Comparison of ENCODE assay signal across 1 cellular context in the genomic region with DNA sequence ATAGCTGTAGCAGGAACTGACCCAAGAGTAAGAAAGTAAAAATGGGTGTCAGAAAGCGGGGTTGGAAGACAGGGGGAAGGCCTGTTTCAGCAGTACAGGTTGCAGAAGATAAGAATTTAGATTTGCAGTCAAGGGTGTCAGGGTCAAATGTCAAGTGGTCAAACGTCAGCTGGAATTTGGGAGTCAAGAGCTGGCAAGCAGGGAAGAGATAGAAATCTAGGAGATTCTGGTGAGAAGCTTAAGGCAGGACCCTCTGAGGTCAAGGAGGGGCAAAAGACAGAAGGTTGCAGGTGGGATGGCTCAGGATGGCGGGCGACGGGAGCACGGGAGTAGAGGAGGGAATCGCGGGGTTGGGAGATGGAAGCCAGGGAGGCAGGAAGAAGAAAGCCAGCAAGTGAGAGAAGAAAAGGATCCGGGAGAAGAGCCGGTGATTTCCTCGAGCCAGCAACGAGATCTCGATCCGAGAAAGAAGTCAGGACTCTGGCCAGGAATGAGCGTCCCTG.
TF ChIP-seq lines count a peak whose summit lies in the region.

No MANE protein-coding gene starts in this region.

TF ChIP-seq in HepG2, 621 proteins besides CTCF, POLR2A, EP300 and RAD21 (continues in another document):
- TF ChIP-seq ZNF749 (CRISPR knock-in tag; IDR thresholded peaks at IDR 0.05; ENCODE audit: borderline replicate concordance) = 0 out of 2 replicates have a peak, but pooled peaks have one; percentile 12
- TF ChIP-seq, protein P1, sequence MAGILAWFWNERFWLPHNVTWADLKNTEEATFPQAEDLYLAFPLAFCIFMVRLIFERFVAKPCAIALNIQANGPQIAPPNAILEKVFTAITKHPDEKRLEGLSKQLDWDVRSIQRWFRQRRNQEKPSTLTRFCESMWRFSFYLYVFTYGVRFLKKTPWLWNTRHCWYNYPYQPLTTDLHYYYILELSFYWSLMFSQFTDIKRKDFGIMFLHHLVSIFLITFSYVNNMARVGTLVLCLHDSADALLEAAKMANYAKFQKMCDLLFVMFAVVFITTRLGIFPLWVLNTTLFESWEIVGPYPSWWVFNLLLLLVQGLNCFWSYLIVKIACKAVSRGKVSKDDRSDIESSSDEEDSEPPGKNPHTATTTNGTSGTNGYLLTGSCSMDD (CRISPR knock-in tag; IDR thresholded peaks at IDR 0.05) = no peak
- 0 out of 2 replicates have a peak, but pooled peaks have one; percentile 12 for TF ChIP-seq ELF4 (CRISPR knock-in tag; IDR thresholded peaks at IDR 0.05; ENCODE audit: borderline replicate concordance)
- 0 out of 2 replicates have a peak, but pooled peaks have one; percentile 25 for TF ChIP-seq TARDBP (CRISPR knock-in tag; IDR thresholded peaks at IDR 0.05)
- TF ChIP-seq ARID2 (CRISPR knock-in tag; IDR thresholded peaks at IDR 0.05; ENCODE audit: borderline replicate concordance) = 0 out of 2 replicates have a peak, but pooled peaks have one; percentile 63
- no peak for TF ChIP-seq ZNF44 (CRISPR knock-in tag; IDR thresholded peaks at IDR 0.05)
- peak; percentile 2; the same call in 1 of the 2 replicates for TF ChIP-seq KDM4B (CRISPR knock-in tag; IDR thresholded peaks at IDR 0.05)
- TF ChIP-seq, protein P2, sequence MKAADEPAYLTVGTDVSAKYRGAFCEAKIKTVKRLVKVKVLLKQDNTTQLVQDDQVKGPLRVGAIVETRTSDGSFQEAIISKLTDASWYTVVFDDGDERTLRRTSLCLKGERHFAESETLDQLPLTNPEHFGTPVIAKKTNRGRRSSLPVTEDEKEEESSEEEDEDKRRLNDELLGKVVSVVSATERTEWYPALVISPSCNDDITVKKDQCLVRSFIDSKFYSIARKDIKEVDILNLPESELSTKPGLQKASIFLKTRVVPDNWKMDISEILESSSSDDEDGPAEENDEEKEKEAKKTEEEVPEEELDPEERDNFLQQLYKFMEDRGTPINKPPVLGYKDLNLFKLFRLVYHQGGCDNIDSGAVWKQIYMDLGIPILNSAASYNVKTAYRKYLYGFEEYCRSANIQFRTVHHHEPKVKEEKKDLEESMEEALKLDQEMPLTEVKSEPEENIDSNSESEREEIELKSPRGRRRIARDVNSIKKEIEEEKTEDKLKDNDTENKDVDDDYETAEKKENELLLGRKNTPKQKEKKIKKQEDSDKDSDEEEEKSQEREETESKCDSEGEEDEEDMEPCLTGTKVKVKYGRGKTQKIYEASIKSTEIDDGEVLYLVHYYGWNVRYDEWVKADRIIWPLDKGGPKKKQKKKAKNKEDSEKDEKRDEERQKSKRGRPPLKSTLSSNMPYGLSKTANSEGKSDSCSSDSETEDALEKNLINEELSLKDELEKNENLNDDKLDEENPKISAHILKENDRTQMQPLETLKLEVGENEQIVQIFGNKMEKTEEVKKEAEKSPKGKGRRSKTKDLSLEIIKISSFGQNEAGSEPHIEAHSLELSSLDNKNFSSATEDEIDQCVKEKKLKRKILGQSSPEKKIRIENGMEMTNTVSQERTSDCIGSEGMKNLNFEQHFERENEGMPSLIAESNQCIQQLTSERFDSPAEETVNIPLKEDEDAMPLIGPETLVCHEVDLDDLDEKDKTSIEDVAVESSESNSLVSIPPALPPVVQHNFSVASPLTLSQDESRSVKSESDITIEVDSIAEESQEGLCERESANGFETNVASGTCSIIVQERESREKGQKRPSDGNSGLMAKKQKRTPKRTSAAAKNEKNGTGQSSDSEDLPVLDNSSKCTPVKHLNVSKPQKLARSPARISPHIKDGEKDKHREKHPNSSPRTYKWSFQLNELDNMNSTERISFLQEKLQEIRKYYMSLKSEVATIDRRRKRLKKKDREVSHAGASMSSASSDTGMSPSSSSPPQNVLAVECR (CRISPR knock-in tag; IDR thresholded peaks at IDR 0.05; ENCODE audit: borderline replicate concordance) = no peak
- 0 out of 2 replicates have a peak, but pooled peaks have one; percentile 9 for TF ChIP-seq REPIN1 (CRISPR knock-in tag; IDR thresholded peaks at IDR 0.05; ENCODE audit: borderline replicate concordance, low read depth)
- TF ChIP-seq ZNF674 (CRISPR knock-in tag; IDR thresholded peaks at IDR 0.05; ENCODE audit: low read depth) = no peak
- no peak for TF ChIP-seq ZNF282 (IDR thresholded peaks at IDR 0.05; ENCODE audit: partially characterized antibody)
- TF ChIP-seq ZNF883 (CRISPR knock-in tag; IDR thresholded peaks at IDR 0.05; ENCODE audit: not compliant biosample characterization) = peak; percentile 7
- TF ChIP-seq RORA (CRISPR knock-in tag; IDR thresholded peaks at IDR 0.05) = no peak
- TF ChIP-seq ZNF234 (CRISPR knock-in tag; conservative IDR thresholded peaks at IDR 0.05) = no peak
- TF ChIP-seq, protein P3, sequence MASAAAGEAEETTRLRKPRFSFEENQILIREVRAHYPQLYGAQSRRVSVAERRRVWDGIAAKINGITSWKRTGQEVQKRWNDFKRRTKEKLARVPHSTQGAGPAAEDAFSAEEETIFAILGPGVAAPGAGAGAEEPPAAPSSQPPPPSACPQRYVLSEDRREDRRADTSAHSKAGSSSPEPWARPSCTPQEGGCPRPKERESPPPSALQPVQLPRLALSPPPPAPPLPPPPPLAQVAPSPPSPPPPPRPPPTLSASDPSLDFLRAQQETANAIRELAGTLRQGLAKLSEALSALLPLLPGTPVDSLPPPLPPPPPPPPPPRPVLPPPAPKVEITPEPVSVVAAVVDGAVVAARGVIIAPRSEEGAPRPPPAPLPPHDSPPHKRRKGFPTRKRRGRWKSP (CRISPR knock-in tag; IDR thresholded peaks at IDR 0.05) = no peak
- 0 out of 2 replicates have a peak, but pooled peaks have one; percentile 61 for TF ChIP-seq ZNF263 (CRISPR knock-in tag; IDR thresholded peaks at IDR 0.05)
- TF ChIP-seq, protein P4, sequence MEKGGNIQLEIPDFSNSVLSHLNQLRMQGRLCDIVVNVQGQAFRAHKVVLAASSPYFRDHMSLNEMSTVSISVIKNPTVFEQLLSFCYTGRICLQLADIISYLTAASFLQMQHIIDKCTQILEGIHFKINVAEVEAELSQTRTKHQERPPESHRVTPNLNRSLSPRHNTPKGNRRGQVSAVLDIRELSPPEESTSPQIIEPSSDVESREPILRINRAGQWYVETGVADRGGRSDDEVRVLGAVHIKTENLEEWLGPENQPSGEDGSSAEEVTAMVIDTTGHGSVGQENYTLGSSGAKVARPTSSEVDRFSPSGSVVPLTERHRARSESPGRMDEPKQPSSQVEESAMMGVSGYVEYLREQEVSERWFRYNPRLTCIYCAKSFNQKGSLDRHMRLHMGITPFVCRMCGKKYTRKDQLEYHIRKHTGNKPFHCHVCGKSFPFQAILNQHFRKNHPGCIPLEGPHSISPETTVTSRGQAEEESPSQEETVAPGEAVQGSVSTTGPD (CRISPR knock-in tag; IDR thresholded peaks at IDR 0.05) = no peak
- TF ChIP-seq, protein P5, sequence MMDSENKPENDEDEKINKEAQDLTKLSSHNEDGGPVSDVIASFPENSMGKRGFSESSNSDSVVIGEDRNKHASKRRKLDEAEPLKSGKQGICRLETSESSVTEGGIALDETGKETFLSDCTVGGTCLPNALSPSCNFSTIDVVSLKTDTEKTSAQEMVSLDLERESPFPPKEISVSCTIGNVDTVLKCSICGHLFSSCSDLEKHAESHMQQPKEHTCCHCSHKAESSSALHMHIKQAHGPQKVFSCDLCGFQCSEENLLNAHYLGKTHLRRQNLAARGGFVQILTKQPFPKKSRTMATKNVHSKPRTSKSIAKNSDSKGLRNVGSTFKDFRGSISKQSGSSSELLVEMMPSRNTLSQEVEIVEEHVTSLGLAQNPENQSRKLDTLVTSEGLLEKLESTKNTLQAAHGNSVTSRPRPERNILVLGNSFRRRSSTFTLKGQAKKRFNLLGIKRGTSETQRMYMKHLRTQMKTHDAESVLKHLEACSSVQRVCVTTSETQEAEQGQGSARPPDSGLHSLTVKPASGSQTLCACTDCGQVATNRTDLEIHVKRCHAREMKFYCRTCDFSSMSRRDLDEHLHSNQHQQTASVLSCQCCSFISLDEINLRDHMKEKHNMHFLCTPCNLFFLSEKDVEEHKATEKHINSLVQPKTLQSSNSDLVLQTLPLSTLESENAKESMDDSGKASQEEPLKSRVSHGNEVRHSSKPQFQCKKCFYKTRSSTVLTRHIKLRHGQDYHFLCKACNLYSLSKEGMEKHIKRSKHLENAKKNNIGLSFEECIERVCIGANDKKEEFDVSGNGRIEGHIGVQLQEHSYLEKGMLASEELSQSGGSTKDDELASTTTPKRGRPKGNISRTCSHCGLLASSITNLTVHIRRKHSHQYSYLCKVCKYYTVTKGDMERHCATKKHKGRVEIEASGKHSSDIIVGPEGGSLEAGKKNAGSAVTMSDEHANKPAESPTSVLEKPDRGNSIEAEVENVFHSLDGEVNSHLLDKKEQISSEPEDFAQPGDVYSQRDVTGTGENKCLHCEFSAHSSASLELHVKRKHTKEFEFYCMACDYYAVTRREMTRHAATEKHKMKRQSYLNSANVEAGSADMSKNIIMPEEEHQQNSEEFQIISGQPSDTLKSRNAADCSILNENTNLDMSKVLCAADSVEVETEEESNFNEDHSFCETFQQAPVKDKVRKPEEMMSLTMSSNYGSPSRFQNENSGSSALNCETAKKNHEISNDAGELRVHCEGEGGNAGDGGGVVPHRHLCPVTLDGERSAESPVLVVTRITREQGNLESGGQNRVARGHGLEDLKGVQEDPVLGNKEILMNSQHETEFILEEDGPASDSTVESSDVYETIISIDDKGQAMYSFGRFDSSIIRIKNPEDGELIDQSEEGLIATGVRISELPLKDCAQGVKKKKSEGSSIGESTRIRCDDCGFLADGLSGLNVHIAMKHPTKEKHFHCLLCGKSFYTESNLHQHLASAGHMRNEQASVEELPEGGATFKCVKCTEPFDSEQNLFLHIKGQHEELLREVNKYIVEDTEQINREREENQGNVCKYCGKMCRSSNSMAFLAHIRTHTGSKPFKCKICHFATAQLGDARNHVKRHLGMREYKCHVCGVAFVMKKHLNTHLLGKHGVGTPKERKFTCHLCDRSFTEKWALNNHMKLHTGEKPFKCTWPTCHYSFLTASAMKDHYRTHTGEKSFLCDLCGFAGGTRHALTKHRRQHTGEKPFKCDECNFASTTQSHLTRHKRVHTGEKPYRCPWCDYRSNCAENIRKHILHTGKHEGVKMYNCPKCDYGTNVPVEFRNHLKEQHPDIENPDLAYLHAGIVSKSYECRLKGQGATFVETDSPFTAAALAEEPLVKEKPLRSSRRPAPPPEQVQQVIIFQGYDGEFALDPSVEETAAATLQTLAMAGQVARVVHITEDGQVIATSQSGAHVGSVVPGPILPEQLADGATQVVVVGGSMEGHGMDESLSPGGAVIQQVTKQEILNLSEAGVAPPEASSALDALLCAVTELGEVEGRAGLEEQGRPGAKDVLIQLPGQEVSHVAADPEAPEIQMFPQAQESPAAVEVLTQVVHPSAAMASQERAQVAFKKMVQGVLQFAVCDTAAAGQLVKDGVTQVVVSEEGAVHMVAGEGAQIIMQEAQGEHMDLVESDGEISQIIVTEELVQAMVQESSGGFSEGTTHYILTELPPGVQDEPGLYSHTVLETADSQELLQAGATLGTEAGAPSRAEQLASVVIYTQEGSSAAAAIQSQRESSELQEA (CRISPR knock-in tag; IDR thresholded peaks at IDR 0.05; ENCODE audit: not compliant biosample characterization) = peak; percentile 11
- TF ChIP-seq, protein P6, sequence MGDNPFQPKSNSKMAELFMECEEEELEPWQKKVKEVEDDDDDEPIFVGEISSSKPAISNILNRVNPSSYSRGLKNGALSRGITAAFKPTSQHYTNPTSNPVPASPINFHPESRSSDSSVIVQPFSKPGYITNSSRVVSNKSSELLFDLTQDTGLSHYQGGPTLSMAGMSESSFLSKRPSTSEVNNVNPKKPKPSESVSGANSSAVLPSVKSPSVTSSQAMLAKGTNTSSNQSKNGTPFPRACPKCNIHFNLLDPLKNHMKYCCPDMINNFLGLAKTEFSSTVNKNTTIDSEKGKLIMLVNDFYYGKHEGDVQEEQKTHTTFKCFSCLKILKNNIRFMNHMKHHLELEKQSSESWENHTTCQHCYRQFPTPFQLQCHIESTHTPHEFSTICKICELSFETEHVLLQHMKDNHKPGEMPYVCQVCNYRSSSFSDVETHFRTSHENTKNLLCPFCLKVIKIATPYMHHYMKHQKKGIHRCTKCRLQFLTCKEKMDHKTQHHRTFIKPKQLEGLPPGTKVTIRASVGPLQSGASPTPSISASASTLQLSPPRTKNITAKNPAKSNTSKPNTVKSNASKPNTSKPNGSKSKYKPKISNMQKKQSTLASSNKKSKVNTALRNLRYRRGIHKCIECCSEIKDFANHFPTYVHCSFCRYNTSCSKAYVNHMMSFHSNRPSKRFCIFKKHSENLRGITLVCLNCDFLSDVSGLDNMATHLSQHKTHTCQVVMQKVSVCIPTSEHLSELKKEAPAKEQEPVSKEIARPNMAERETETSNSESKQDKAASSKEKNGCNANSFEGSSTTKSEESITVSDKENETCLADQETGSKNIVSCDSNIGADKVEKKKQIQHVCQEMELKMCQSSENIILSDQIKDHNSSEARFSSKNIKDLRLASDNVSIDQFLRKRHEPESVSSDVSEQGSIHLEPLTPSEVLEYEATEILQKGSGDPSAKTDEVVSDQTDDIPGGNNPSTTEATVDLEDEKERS (CRISPR knock-in tag; IDR thresholded peaks at IDR 0.05) = 0 out of 2 replicates have a peak, but pooled peaks have one; percentile 55
- TF ChIP-seq ZNF589 (CRISPR knock-in tag; conservative IDR thresholded peaks at IDR 0.05) = 0 out of 2 replicates have a peak, but pooled peaks have one; percentile 27
- TF ChIP-seq NR2F6 (IDR thresholded peaks at IDR 0.05) = peak; percentile 63; the same call in 1 of the 2 replicates
- TF ChIP-seq NR2F6 (CRISPR knock-in tag; IDR thresholded peaks at IDR 0.05) = no peak
- TF ChIP-seq MED1 (CRISPR knock-in tag; IDR thresholded peaks at IDR 0.05) = no peak
- 0 out of 2 replicates have a peak, but pooled peaks have one; percentile 23 for TF ChIP-seq ZNF501 (CRISPR knock-in tag; IDR thresholded peaks at IDR 0.05)
- TF ChIP-seq, protein P7, sequence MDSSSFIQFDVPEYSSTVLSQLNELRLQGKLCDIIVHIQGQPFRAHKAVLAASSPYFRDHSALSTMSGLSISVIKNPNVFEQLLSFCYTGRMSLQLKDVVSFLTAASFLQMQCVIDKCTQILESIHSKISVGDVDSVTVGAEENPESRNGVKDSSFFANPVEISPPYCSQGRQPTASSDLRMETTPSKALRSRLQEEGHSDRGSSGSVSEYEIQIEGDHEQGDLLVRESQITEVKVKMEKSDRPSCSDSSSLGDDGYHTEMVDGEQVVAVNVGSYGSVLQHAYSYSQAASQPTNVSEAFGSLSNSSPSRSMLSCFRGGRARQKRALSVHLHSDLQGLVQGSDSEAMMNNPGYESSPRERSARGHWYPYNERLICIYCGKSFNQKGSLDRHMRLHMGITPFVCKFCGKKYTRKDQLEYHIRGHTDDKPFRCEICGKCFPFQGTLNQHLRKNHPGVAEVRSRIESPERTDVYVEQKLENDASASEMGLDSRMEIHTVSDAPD (CRISPR knock-in tag; IDR thresholded peaks at IDR 0.05) = 0 out of 2 replicates have a peak, but pooled peaks have one; percentile 31
- TF ChIP-seq BRD4 (CRISPR knock-in tag; IDR thresholded peaks at IDR 0.05) = no peak
- no peak for TF ChIP-seq ESRRA (CRISPR knock-in tag; IDR thresholded peaks at IDR 0.05; ENCODE audit: low read depth)
- TF ChIP-seq EEA1 (CRISPR knock-in tag; IDR thresholded peaks at IDR 0.05; ENCODE audit: borderline replicate concordance) = no peak
- TF ChIP-seq FOXA3 (CRISPR knock-in tag; IDR thresholded peaks at IDR 0.05) = no peak
- TF ChIP-seq, protein P8, sequence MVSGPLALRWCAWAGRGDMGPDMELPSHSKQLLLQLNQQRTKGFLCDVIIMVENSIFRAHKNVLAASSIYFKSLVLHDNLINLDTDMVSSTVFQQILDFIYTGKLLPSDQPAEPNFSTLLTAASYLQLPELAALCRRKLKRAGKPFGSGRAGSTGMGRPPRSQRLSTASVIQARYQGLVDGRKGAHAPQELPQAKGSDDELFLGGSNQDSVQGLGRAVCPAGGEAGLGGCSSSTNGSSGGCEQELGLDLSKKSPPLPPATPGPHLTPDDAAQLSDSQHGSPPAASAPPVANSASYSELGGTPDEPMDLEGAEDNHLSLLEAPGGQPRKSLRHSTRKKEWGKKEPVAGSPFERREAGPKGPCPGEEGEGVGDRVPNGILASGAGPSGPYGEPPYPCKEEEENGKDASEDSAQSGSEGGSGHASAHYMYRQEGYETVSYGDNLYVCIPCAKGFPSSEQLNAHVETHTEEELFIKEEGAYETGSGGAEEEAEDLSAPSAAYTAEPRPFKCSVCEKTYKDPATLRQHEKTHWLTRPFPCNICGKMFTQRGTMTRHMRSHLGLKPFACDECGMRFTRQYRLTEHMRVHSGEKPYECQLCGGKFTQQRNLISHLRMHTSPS (CRISPR knock-in tag; IDR thresholded peaks at IDR 0.05; ENCODE audit: low read depth) = no peak
